Comparison of ENCODE assay signal across 1 cellular context in genomic region chr11:70419307-70420007, GRCh38.
TF ChIP-seq lines count a peak whose summit lies in the region.

No MANE protein-coding gene starts in this region.

TF ChIP-seq in HepG2, 621 proteins besides CTCF, POLR2A, EP300 and RAD21:
- TF ChIP-seq ZSCAN30 (CRISPR knock-in tag; IDR thresholded peaks at IDR 0.05), result no peak
- 0 out of 2 replicates have a peak, but pooled peaks have one; percentile 11 for TF ChIP-seq ZNF770 (CRISPR knock-in tag; IDR thresholded peaks at IDR 0.05)
- no peak for TF ChIP-seq ZNF652 (CRISPR knock-in tag; IDR thresholded peaks at IDR 0.05; ENCODE audit: borderline replicate concordance, low read depth)
